In the genomic region with DNA sequence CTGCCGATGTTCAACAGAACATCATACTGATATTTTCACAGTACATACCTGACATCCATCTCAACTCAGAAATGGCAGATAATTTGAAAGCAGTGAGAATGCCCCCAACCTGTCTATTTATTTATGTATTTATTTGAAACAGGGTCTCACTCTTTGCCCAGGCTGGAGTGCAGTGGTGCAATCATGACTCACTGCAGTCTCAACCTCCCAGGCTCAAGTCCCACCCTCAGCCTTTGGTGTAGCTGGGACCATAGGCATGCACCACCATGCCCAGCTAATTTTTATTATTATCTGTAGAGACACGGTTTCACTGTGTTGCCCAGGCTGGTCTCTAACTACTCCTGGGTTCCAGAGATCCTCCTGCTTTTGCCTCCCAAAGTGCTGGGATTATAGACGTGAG, we compare ENCODE assay signal across 20 cellular contexts.
"Had no signal": no experiment of that assay in that cellular context is flagged by ENCODE, and none has a peak within 500 bp of the region (broad histone marks: within the 10 kb centered on the region; RNA-seq: fewer than 3 reads in every experiment).

No MANE protein-coding gene starts in this region.

- H3K36me3 ChIP-seq: neutrophil, tibial nerve had no signal

- ATAC-seq: left lung, natural killer cell had no signal

- H3K27ac Mint-ChIP-seq: activated naive CD4-positive, alpha-beta T cell treated with anti-CD3 and anti-CD28 coated beads, Interleukin-2, amount 10 ng/mL, durations not matched to agents 7 days and 5 days; activated T-helper 2 cell treated with anti-CD3 and anti-CD28 coated beads, Interferon-gamma antibody, Interleukin-2, Interleukin-4, amounts not matched to agents 10 μg/mL and 5 μg/mL and 100 μg/mL, durations not matched to agents 14 hours and 24 hours and 36 hours; memory B cell; natural killer cell had no signal

- H3K27me3 ChIP-seq: left lung, neutrophil, tibial nerve had no signal

- FAIRE-seq: kidney had no signal

- DNase-seq: activated CD4-positive, alpha-beta T cell treated with anti-CD3 and anti-CD28 coated beads, Interleukin-2, amount 50 U/mL, for 48 hours; activated CD4-positive, CD25-positive, alpha-beta regulatory T cell treated with anti-CD3 and anti-CD28 coated beads, Interleukin-2, amount 50 U/mL, for 72 hours; activated naive CD4-positive, alpha-beta T cell treated with anti-CD3 and anti-CD28 coated beads, Interleukin-2, amount 10 ng/mL, durations not matched to agents 7 days and 5 days; effector CD8-positive, alpha-beta T cell; hippocampal formation; kidney; left lung; natural killer cell; retina; stimulated activated CD4-positive, alpha-beta T cell treated with anti-CD3 and anti-CD28 coated beads, Interleukin-4, amount 100 ng/mL, for 4 hours; stimulated activated CD8-positive, alpha-beta memory T cell treated with anti-CD3 and anti-CD28 coated beads, Interleukin-4, amount 100 ng/mL, for 48 hours; stimulated activated naive CD4-positive, alpha-beta T cell treated with Interleukin-2 at 50 U/mL for 16 hours; substantia nigra; T-helper 9 cell had no signal

- H3K4me3 ChIP-seq: left lung, skin epidermis, tibial nerve had no signal

- H3K4me1 ChIP-seq: left lung had no signal

- H3K4me3 Mint-ChIP-seq: activated naive CD4-positive, alpha-beta T cell treated with anti-CD3 and anti-CD28 coated beads, Interleukin-2, amount 10 ng/mL, durations not matched to agents 7 days and 5 days; central memory CD8-positive, alpha-beta T cell; memory B cell; natural killer cell had no signal

- H3K27ac ChIP-seq: left lung, neutrophil, skin epidermis, tibial nerve had no signal

- H3K9me3 ChIP-seq: left lung, neutrophil, tibial nerve had no signal

- H3K36me3 Mint-ChIP-seq: memory B cell had no signal

- H3K4me1 Mint-ChIP-seq: memory B cell had no signal

- H3K9me3 Mint-ChIP-seq: activated naive CD4-positive, alpha-beta T cell treated with anti-CD3 and anti-CD28 coated beads, Interleukin-2, amount 10 ng/mL, durations not matched to agents 7 days and 5 days; activated T-helper 2 cell treated with anti-CD3 and anti-CD28 coated beads, Interferon-gamma antibody, Interleukin-2, Interleukin-4, amounts not matched to agents 10 μg/mL and 5 μg/mL and 100 μg/mL, durations not matched to agents 14 hours and 24 hours and 36 hours; central memory CD8-positive, alpha-beta T cell; memory B cell; natural killer cell had no signal

- H3K27me3 Mint-ChIP-seq: activated naive CD4-positive, alpha-beta T cell treated with anti-CD3 and anti-CD28 coated beads, Interleukin-2, amount 10 ng/mL, durations not matched to agents 7 days and 5 days; central memory CD8-positive, alpha-beta T cell; memory B cell had no signal
